Comparison of ENCODE assay signal across 10 cellular contexts in the genomic region with DNA sequence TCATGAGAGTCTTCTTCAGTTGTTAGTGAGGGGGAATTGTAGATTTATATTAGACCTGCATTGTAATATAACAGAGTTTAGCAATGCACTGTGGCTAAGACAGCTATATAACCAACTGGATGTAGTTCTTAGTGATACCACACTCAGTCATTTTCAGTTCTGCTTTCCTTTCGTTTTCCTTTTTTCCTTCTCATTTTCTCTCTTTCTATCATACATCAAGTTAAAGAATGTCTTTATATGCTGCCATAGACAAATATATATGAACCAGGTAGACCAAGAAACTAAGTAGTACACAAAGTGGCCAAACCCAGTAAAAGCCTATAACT. TPM values are rescaled to one million over a fixed set of nuclear protein-coding genes. Genes with fewer than 3 reads are reported as not detected.
DNase-seq lines count a peak whose midpoint lies in the region; ATAC-seq lines count a peak whose summit lies in the region.
"Had no signal": no experiment of that assay in that cellular context is flagged by ENCODE, and none has a peak within 500 bp of the region (broad histone marks: within the 10 kb centered on the region; RNA-seq: fewer than 3 reads in every experiment).

No MANE protein-coding gene starts in this region.

- intact Hi-C loops in cardiac septum (cut with DNase I): no loop called here
- intact Hi-C loops in Right ventricle myocardium superior (cut with DNase I): no loop called here

- H3K4me1 Mint-ChIP-seq in central memory CD8-positive, alpha-beta T cell: peaks cover 65% of the 10 kb centered on the region

- no peak for DNase-seq in central memory CD8-positive, alpha-beta T cell (ENCODE audit: low spot score in 2 of 2)
- DNase-seq in cardiac septum (ENCODE audit: low spot score) (no peak), superior temporal gyrus (ENCODE audit: extremely low spot score) (no peak), Right ventricle myocardium superior (no peak), amniotic stem cell (lab: John Stamatoyannopoulos, UW) (no peak)
- DNase-seq: NCI-H2227 treated with DMSO at 0.1 percent for 48 hours, psoas muscle had no signal

- no peaks in the 10 kb centered on the region for H3K9me3 Mint-ChIP-seq in central memory CD8-positive, alpha-beta T cell

- ATAC-seq in GM18508 (IDR thresholded peaks at IDR 0.05; ENCODE audit: insufficient read depth, unreplicated experiment) (peak; percentile 49), GM21515 (IDR thresholded peaks at IDR 0.05; ENCODE audit: unreplicated experiment) (peak; percentile 33), HG03460 (IDR thresholded peaks at IDR 0.05; ENCODE audit: unreplicated experiment) (peak; percentile 44), Right ventricle myocardium superior (ENCODE audit: poor library complexity) (no peak)
- ATAC-seq in central memory CD8-positive, alpha-beta T cell (replicated peaks; ENCODE audit: extremely low read depth, poor library complexity, severe bottlenecking): peak; percentile 52
- ATAC-seq: psoas muscle had no signal

- peak overlapping the region; percentile 93 for H3K27ac Mint-ChIP-seq in central memory CD8-positive, alpha-beta T cell (ENCODE audit: low read depth)

- no peaks in the 10 kb centered on the region for H3K36me3 Mint-ChIP-seq in central memory CD8-positive, alpha-beta T cell (ENCODE audit: insufficient read depth)

- peak overlapping the region; percentile 72 for H3K4me3 Mint-ChIP-seq in central memory CD8-positive, alpha-beta T cell

- H3K27me3 Mint-ChIP-seq in central memory CD8-positive, alpha-beta T cell: no peaks in the 10 kb centered on the region

RNA-seq across cellular contexts. Expression of a gene that starts 43.7 kb away (rescaled TPM):
- total RNA-seq in cardiac septum: 51.4 TPM
- total RNA-seq in Right ventricle myocardium superior: 46.2 TPM
